In the genomic region with DNA sequence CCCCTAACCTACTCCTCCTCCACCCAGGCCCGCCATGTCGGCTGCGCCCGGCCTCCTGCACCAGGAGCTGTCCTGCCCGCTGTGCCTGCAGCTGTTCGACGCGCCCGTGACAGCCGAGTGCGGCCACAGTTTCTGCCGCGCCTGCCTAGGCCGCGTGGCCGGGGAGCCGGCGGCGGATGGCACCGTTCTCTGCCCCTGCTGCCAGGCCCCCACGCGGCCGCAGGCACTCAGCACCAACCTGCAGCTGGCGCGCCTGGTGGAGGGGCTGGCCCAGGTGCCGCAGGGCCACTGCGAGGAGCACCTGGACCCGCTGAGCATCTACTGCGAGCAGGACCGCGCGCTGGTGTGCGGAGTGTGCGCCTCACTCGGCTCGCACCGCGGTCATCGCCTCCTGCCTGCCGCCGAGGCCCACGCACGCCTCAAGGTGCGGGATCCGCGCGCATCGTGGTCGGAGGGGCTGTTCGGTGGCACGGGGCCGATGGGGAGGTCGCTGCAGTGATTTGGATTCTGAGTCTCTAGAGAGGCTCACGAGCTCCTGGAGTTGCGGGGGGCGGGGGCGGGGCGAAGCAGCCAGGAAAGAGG, we compare ENCODE assay signal across 8 cellular contexts. TPM values are rescaled to one million over a fixed set of nuclear protein-coding genes. Genes with fewer than 3 reads are reported as not detected.
DNase-seq lines count a peak whose midpoint lies in the region; TF ChIP-seq lines count a peak whose summit lies in the region.

No MANE protein-coding gene starts in this region.

- H3K9me3 ChIP-seq in suprapubic skin = no peaks in the 10 kb centered on the region

- H3K36me3 ChIP-seq in brain microvascular endothelial cell (replicated peaks) (no peaks in the 10 kb centered on the region), suprapubic skin (no peaks in the 10 kb centered on the region)

- WGBS in suprapubic skin = 7% methylated on average over 15 of the region's 58 CpGs

- H3K4me1 ChIP-seq in suprapubic skin = peaks cover 32% of the 10 kb centered on the region

- H3K27ac ChIP-seq in brain microvascular endothelial cell (no peak overlapping the region), suprapubic skin (no peak overlapping the region)

- H3K4me3 ChIP-seq in brain microvascular endothelial cell (ENCODE audit: low read depth, low read length) = peak overlapping the region; percentile 48
- H3K4me3 ChIP-seq in suprapubic skin = peak overlapping the region; percentile 54

- no peak for TF ChIP-seq POLR2A in suprapubic skin (IDR thresholded peaks at IDR 0.05)

- TF ChIP-seq CTCF in brain microvascular endothelial cell (IDR thresholded peaks at IDR 0.05; ENCODE audit: low read depth, low read length, missing control alignments) (no peak), suprapubic skin (IDR thresholded peaks at IDR 0.05) (no peak)

- H3K27me3 ChIP-seq in brain microvascular endothelial cell (replicated peaks) (peaks cover 41% of the 10 kb centered on the region), suprapubic skin (peaks cover 32% of the 10 kb centered on the region)

- in situ Hi-C loops in brain microvascular endothelial cell (cut with HindIII; ENCODE audit: low pct_ligation_motif_present, low sequenced_read_pairs) = no loop called here

- DNase-seq in NCI-H748 (lab: John Stamatoyannopoulos, UW; ENCODE audit: unreplicated experiment) (peak; percentile 14), NCI-H748 treated with DMSO at 0.1 percent for 48 hours (lab: John Stamatoyannopoulos, UW) (no peak), brain microvascular endothelial cell (no peak), left kidney (ENCODE audit: low read depth, low spot score) (peak; percentile 58), suprapubic skin (ENCODE audit: low spot score in 2 of 2) (no peak), AG20443 (ENCODE audit: low spot score) (no peak), KG1 (lab: John Stamatoyannopoulos, UW) (no peak), D341Med (ENCODE audit: low spot score) (no peak)

- no peak for TF ChIP-seq EP300 in suprapubic skin (IDR thresholded peaks at IDR 0.05)

RNA-seq across cellular contexts. Expression of a gene that starts 0.9 kb away (rescaled TPM):
- under 1 TPM in 2 of 4 donors, not detected in 2; 0.15 to 0.17 TPM for total RNA-seq in suprapubic skin

RNA-seq across cellular contexts. Expression of a gene that starts 2.1 kb away (rescaled TPM):
- 10 to 100 TPM in 2 of 4 donors, 1 to 10 TPM in 1, not detected in 1; 4.2 to 17.7 (median 13.8) TPM for total RNA-seq in suprapubic skin

RNA-seq across cellular contexts. Expression of a gene that starts 12.2 kb away (rescaled TPM):
- 100 to 1,000 TPM in 3 of 4 donors, 10 to 100 TPM in 1; 43.8 to 162 (median 121) TPM for total RNA-seq in suprapubic skin

RNA-seq across cellular contexts. Expression of a gene that starts 34.9 kb away (rescaled TPM):
- total RNA-seq in suprapubic skin = 100 to 1,000 TPM in 1 of 4 donors, 10 to 100 TPM in 3; 52.5 to 121 (median 58.9) TPM

RNA-seq across cellular contexts. Expression of a gene that starts 45.0 kb away (rescaled TPM):
- total RNA-seq in suprapubic skin = 10 to 100 TPM in 1 of 4 donors, 1 to 10 TPM in 2, under 1 TPM in 1; 0.98 to 14.4 (median 3.8) TPM

Comparison
In these comparisons a context has a peak if more than half of its experiments do, and no peak if none do; other contexts are left out.
1. DNase-seq: peak in NCI-H748 (single experiment) and left kidney (single experiment); none in NCI-H748 treated with DMSO at 0.1 percent for 48 hours (single experiment), brain microvascular endothelial cell (single experiment), suprapubic skin (0 of 2), AG20443 (single experiment), KG1 (single experiment) and D341Med (single experiment).